ENCODE assay signal across 2 cellular contexts in the genomic region with DNA sequence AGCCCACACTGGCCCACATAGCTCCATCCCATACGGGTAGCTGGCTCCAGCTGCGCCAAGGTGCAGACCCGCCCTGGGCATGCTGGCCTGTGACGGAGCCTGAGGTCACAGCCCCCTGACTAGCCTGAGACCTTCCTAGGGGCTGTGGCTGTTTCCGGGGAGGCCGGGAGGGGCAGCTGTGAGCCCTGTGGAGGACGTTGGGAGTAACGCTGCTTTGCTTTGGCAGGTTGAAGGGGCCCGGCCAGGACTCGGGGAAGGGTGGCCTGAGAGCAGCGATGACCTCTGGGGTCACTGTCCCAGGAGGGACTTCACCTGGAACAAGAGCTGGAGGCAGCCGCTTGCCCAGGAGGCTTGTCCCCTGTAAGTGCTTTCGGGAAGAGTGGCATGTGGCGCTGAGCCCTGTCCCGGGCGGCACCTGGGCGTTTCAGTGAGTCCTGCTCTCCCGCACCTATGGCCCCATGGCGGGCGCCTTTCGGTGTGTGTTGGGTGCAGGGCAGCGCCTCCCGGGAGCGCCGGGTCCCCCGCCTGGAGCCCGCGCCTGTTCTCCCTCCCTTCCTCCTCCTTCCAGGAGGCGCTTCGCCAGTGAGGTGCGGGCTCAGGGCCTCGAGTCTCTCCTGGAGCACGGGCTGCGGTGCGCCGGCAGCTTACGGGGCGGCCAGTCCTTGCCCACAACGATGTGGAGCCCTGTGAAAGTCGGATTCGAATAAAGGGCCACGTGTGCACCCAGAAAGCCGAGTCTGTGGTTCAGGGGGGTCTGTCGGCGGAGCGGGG.
TF ChIP-seq lines count a peak whose summit lies in the region.

No MANE protein-coding gene starts in this region.

TF ChIP-seq in SK-N-SH, 30 proteins besides CTCF, POLR2A, EP300 and RAD21 (continued from another document):
- TF ChIP-seq MXI1 (IDR thresholded peaks at IDR 0.05; ENCODE audit: low read depth, low read length) = no peak
- TF ChIP-seq MEF2A (IDR thresholded peaks at IDR 0.05; ENCODE audit: borderline replicate concordance, low read depth) = no peak
- TF ChIP-seq SIN3A (IDR thresholded peaks at IDR 0.05; ENCODE audit: borderline replicate concordance, low read depth, low read length) = no peak; the same call in 1 of the 2 replicates
- TF ChIP-seq, protein P1, sequence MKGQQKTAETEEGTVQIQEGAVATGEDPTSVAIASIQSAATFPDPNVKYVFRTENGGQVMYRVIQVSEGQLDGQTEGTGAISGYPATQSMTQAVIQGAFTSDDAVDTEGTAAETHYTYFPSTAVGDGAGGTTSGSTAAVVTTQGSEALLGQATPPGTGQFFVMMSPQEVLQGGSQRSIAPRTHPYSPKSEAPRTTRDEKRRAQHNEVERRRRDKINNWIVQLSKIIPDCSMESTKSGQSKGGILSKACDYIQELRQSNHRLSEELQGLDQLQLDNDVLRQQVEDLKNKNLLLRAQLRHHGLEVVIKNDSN (IDR thresholded peaks at IDR 0.05; ENCODE audit: borderline replicate concordance, low read depth) = no peak
- TF ChIP-seq, protein P2, sequence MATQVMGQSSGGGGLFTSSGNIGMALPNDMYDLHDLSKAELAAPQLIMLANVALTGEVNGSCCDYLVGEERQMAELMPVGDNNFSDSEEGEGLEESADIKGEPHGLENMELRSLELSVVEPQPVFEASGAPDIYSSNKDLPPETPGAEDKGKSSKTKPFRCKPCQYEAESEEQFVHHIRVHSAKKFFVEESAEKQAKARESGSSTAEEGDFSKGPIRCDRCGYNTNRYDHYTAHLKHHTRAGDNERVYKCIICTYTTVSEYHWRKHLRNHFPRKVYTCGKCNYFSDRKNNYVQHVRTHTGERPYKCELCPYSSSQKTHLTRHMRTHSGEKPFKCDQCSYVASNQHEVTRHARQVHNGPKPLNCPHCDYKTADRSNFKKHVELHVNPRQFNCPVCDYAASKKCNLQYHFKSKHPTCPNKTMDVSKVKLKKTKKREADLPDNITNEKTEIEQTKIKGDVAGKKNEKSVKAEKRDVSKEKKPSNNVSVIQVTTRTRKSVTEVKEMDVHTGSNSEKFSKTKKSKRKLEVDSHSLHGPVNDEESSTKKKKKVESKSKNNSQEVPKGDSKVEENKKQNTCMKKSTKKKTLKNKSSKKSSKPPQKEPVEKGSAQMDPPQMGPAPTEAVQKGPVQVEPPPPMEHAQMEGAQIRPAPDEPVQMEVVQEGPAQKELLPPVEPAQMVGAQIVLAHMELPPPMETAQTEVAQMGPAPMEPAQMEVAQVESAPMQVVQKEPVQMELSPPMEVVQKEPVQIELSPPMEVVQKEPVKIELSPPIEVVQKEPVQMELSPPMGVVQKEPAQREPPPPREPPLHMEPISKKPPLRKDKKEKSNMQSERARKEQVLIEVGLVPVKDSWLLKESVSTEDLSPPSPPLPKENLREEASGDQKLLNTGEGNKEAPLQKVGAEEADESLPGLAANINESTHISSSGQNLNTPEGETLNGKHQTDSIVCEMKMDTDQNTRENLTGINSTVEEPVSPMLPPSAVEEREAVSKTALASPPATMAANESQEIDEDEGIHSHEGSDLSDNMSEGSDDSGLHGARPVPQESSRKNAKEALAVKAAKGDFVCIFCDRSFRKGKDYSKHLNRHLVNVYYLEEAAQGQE (IDR thresholded peaks at IDR 0.05; ENCODE audit: low read depth, low read length) = no peak
- TF ChIP-seq, protein P3, sequence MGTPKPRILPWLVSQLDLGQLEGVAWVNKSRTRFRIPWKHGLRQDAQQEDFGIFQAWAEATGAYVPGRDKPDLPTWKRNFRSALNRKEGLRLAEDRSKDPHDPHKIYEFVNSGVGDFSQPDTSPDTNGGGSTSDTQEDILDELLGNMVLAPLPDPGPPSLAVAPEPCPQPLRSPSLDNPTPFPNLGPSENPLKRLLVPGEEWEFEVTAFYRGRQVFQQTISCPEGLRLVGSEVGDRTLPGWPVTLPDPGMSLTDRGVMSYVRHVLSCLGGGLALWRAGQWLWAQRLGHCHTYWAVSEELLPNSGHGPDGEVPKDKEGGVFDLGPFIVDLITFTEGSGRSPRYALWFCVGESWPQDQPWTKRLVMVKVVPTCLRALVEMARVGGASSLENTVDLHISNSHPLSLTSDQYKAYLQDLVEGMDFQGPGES (IDR thresholded peaks at IDR 0.05; ENCODE audit: low read depth, low read length) = no peak
- TF ChIP-seq, protein P4, sequence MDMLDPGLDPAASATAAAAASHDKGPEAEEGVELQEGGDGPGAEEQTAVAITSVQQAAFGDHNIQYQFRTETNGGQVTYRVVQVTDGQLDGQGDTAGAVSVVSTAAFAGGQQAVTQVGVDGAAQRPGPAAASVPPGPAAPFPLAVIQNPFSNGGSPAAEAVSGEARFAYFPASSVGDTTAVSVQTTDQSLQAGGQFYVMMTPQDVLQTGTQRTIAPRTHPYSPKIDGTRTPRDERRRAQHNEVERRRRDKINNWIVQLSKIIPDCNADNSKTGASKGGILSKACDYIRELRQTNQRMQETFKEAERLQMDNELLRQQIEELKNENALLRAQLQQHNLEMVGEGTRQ (IDR thresholded peaks at IDR 0.05; ENCODE audit: borderline replicate concordance, low read depth, low read length) = no peak
- TF ChIP-seq GATA2 (CRISPR knock-in tag; IDR thresholded peaks at IDR 0.05) = no peak

TF ChIP-seq in SK-N-SH treated with all-trans-retinoic acid at 6 μM for 48 hours, 23 proteins besides CTCF, POLR2A, EP300 and RAD21 (continued from another document):
- TF ChIP-seq, protein P5, sequence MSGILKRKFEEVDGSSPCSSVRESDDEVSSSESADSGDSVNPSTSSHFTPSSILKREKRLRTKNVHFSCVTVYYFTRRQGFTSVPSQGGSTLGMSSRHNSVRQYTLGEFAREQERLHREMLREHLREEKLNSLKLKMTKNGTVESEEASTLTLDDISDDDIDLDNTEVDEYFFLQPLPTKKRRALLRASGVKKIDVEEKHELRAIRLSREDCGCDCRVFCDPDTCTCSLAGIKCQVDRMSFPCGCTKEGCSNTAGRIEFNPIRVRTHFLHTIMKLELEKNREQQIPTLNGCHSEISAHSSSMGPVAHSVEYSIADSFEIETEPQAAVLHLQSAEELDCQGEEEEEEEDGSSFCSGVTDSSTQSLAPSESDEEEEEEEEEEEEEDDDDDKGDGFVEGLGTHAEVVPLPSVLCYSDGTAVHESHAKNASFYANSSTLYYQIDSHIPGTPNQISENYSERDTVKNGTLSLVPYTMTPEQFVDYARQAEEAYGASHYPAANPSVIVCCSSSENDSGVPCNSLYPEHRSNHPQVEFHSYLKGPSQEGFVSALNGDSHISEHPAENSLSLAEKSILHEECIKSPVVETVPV (CRISPR knock-in tag; IDR thresholded peaks at IDR 0.05) = no peak
- no peak for TF ChIP-seq BACH2 (CRISPR knock-in tag; IDR thresholded peaks at IDR 0.05; ENCODE audit: borderline replicate concordance)
- TF ChIP-seq, protein P6, sequence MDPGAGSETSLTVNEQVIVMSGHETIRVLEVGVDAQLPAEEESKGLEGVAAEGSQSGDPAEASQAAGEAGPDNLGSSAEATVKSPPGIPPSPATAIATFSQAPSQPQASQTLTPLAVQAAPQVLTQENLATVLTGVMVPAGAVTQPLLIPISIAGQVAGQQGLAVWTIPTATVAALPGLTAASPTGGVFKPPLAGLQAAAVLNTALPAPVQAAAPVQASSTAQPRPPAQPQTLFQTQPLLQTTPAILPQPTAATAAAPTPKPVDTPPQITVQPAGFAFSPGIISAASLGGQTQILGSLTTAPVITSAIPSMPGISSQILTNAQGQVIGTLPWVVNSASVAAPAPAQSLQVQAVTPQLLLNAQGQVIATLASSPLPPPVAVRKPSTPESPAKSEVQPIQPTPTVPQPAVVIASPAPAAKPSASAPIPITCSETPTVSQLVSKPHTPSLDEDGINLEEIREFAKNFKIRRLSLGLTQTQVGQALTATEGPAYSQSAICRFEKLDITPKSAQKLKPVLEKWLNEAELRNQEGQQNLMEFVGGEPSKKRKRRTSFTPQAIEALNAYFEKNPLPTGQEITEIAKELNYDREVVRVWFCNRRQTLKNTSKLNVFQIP (CRISPR knock-in tag; IDR thresholded peaks at IDR 0.05; ENCODE audit: borderline replicate concordance, low read depth) = no peak
- no peak for TF ChIP-seq CSDC2 (CRISPR knock-in tag; IDR thresholded peaks at IDR 0.05)
- TF ChIP-seq, protein P7, sequence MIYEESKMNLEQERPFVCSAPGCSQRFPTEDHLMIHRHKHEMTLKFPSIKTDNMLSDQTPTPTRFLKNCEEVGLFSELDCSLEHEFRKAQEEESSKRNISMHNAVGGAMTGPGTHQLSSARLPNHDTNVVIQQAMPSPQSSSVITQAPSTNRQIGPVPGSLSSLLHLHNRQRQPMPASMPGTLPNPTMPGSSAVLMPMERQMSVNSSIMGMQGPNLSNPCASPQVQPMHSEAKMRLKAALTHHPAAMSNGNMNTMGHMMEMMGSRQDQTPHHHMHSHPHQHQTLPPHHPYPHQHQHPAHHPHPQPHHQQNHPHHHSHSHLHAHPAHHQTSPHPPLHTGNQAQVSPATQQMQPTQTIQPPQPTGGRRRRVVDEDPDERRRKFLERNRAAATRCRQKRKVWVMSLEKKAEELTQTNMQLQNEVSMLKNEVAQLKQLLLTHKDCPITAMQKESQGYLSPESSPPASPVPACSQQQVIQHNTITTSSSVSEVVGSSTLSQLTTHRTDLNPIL (CRISPR knock-in tag; IDR thresholded peaks at IDR 0.05; ENCODE audit: low read depth) = no peak
- no peak for TF ChIP-seq TCF4 (CRISPR knock-in tag; IDR thresholded peaks at IDR 0.05; ENCODE audit: borderline replicate concordance)
- TF ChIP-seq ZNF8 (CRISPR knock-in tag; IDR thresholded peaks at IDR 0.05) = no peak
- TF ChIP-seq, protein P8, sequence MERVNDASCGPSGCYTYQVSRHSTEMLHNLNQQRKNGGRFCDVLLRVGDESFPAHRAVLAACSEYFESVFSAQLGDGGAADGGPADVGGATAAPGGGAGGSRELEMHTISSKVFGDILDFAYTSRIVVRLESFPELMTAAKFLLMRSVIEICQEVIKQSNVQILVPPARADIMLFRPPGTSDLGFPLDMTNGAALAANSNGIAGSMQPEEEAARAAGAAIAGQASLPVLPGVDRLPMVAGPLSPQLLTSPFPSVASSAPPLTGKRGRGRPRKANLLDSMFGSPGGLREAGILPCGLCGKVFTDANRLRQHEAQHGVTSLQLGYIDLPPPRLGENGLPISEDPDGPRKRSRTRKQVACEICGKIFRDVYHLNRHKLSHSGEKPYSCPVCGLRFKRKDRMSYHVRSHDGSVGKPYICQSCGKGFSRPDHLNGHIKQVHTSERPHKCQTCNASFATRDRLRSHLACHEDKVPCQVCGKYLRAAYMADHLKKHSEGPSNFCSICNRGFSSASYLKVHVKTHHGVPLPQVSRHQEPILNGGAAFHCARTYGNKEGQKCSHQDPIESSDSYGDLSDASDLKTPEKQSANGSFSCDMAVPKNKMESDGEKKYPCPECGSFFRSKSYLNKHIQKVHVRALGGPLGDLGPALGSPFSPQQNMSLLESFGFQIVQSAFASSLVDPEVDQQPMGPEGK (CRISPR knock-in tag; IDR thresholded peaks at IDR 0.05; ENCODE audit: borderline replicate concordance) = no peak
- no peak for TF ChIP-seq ZFP3 (CRISPR knock-in tag; IDR thresholded peaks at IDR 0.05)
- no peak for TF ChIP-seq RARB (CRISPR knock-in tag; IDR thresholded peaks at IDR 0.05)
- TF ChIP-seq ZNF565 (CRISPR knock-in tag; conservative IDR thresholded peaks at IDR 0.05; ENCODE audit: low read depth) = no peak
- TF ChIP-seq ISL1 (CRISPR knock-in tag; IDR thresholded peaks at IDR 0.05) = no peak
- TF ChIP-seq GLIS3 (CRISPR knock-in tag; IDR thresholded peaks at IDR 0.05) = no peak
- TF ChIP-seq PPARA (CRISPR knock-in tag; IDR thresholded peaks at IDR 0.05; ENCODE audit: borderline replicate concordance) = no peak
- TF ChIP-seq, protein P9, sequence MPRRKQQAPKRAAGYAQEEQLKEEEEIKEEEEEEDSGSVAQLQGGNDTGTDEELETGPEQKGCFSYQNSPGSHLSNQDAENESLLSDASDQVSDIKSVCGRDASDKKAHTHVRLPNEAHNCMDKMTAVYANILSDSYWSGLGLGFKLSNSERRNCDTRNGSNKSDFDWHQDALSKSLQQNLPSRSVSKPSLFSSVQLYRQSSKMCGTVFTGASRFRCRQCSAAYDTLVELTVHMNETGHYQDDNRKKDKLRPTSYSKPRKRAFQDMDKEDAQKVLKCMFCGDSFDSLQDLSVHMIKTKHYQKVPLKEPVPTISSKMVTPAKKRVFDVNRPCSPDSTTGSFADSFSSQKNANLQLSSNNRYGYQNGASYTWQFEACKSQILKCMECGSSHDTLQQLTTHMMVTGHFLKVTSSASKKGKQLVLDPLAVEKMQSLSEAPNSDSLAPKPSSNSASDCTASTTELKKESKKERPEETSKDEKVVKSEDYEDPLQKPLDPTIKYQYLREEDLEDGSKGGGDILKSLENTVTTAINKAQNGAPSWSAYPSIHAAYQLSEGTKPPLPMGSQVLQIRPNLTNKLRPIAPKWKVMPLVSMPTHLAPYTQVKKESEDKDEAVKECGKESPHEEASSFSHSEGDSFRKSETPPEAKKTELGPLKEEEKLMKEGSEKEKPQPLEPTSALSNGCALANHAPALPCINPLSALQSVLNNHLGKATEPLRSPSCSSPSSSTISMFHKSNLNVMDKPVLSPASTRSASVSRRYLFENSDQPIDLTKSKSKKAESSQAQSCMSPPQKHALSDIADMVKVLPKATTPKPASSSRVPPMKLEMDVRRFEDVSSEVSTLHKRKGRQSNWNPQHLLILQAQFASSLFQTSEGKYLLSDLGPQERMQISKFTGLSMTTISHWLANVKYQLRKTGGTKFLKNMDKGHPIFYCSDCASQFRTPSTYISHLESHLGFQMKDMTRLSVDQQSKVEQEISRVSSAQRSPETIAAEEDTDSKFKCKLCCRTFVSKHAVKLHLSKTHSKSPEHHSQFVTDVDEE (CRISPR knock-in tag; IDR thresholded peaks at IDR 0.05) = no peak
- TF ChIP-seq ZC3H10 (CRISPR knock-in tag; IDR thresholded peaks at IDR 0.05) = no peak
- no peak for TF ChIP-seq TOX (CRISPR knock-in tag; IDR thresholded peaks at IDR 0.05; ENCODE audit: borderline replicate concordance)
- no peak for TF ChIP-seq ZFP30 (CRISPR knock-in tag; IDR thresholded peaks at IDR 0.05)
